ENCODE assay signal across 17 cellular contexts in the genomic region with DNA sequence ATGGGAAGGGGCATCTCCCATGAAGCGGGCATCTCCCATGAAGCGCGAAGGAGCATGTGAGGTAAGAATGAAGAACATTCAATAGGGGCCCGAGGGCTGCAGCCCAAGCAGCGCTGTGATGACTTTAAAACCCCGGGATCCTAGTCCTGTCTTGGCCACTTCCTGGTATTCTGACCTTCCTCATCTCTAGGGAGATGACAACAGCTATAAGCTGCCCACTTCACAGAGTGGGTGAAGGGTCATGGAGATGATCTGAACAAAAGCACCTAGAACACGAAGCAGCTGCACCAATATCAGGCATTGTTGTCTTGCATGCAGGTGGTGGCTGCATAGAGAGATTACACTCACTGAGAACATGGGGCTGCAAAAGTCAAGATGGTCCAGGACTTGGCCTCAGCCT.
"Had no signal": no experiment of that assay in that cellular context is flagged by ENCODE, and none has a peak within 500 bp of the region (broad histone marks: within the 10 kb centered on the region; RNA-seq: fewer than 3 reads in every experiment).

No MANE protein-coding gene starts in this region.

- H3K36me3 ChIP-seq: brain microvascular endothelial cell, lower lobe of right lung, ovary, thoracic aorta, upper lobe of right lung had no signal

- H3K27me3 ChIP-seq: brain microvascular endothelial cell, ovary, upper lobe of right lung had no signal

- ATAC-seq: activated CD4-positive, CD25-positive, alpha-beta regulatory T cell treated with anti-CD3 and anti-CD28 coated beads, Interleukin-2, amount 50 U/mL, for 24 hours; lower lobe of right lung; upper lobe of right lung had no signal

- DNase-seq: activated naive CD4-positive, alpha-beta T cell; activated T-cell treated with anti-CD3 and anti-CD28 coated beads for 4 hours; anterior cingulate cortex; brain microvascular endothelial cell; cerebellar nuclear complex; effector CD8-positive, alpha-beta T cell; foreskin fibroblast; hypothalamus; kidney glomerular epithelial cell; lower lobe of right lung; midbrain; ovary; stimulated activated CD4-positive, alpha-beta T cell treated with anti-CD3 and anti-CD28 coated beads, Interleukin-1b, Interleukin-23, amount 100 ng/mL, for 48 hours; T1000; upper lobe of right lung had no signal

- H3K4me3 ChIP-seq: lower lobe of right lung, ovary, thoracic aorta, upper lobe of right lung had no signal

- H3K9me3 ChIP-seq: lower lobe of right lung, ovary, thoracic aorta, upper lobe of right lung had no signal

- H3K4me1 ChIP-seq: lower lobe of right lung, upper lobe of right lung had no signal

- H3K27ac ChIP-seq: brain microvascular endothelial cell, lower lobe of right lung, ovary, thoracic aorta, upper lobe of right lung had no signal
